8 cellular contexts compared by ENCODE assay signal in genomic region chr5:109409844-109410388, GRCh38. TPM values are rescaled to one million over a fixed set of nuclear protein-coding genes. Genes with fewer than 3 reads are reported as not detected.
DNase-seq lines count a peak whose midpoint lies in the region; ATAC-seq lines count a peak whose summit lies in the region.

TSS of gene PJA2 (minus strand) at chr5:109409974. CDS start at chr5:109383433, 26,541 bp downstream.

- peak; percentile 96 for DNase-seq in CMK (ENCODE audit: low read depth)
- peak; percentile 100 for DNase-seq in HT1080 (ENCODE audit: low read depth)
- DNase-seq in NOMO-1 treated with DMSO at 0.1 percent for 48 hours (lab: John Stamatoyannopoulos, UW; ENCODE audit: unreplicated experiment), result peak; percentile 99
- peak; percentile 88 to 90 for DNase-seq in activated CD8-positive, alpha-beta memory T cell treated with anti-CD3 and anti-CD28 coated beads for 4 hours (ENCODE audit: low read depth in 2 of 2)
- DNase-seq in effector memory CD4-positive, alpha-beta T cell, result peak; percentile 93 to 94 (median 94)
- peak; percentile 100 for DNase-seq in lung microvascular endothelial cell (ENCODE audit: low read depth in 2 of 2)
- DNase-seq in stimulated activated CD4-positive, alpha-beta T cell treated with anti-CD3 and anti-CD28 coated beads, TNF-alpha, amount 100 ng/mL, for 48 hours (ENCODE audit: low read depth in 3 of 3), result peak; percentile 91 to 95 (median 95)

- peak; percentile 86 for ATAC-seq in GM21360 (IDR thresholded peaks at IDR 0.05; ENCODE audit: unreplicated experiment)

- peak within 1 kb of the TSS; percentile 99 for H3K27ac ChIP-seq in effector memory CD4-positive, alpha-beta T cell (ENCODE audit: insufficient read depth, low read length, poor library complexity, severe bottlenecking)

- no peaks in the 10 kb centered on the region for H3K36me3 ChIP-seq in effector memory CD4-positive, alpha-beta T cell (ENCODE audit: control insufficient read depth, insufficient read depth, low read length)

- peak within 1 kb of the TSS; percentile 90 for H3K4me3 ChIP-seq in effector memory CD4-positive, alpha-beta T cell (ENCODE audit: insufficient read depth, low read depth, low read length, poor library complexity, severe bottlenecking)

- no peaks in the 10 kb centered on the region for H3K9me3 ChIP-seq in effector memory CD4-positive, alpha-beta T cell (ENCODE audit: control insufficient read depth, low read length)

- H3K27me3 ChIP-seq in effector memory CD4-positive, alpha-beta T cell (replicated peaks; ENCODE audit: control insufficient read depth, insufficient read depth, low read length, poor library complexity, severe bottlenecking), result no peaks in the 10 kb centered on the region

- H3K4me1 ChIP-seq in effector memory CD4-positive, alpha-beta T cell (ENCODE audit: control insufficient read depth, insufficient read depth, low read length, poor library complexity, severe bottlenecking), result peaks cover 15% of the 10 kb centered on the region

RNA-seq across cellular contexts. Expression of gene PJA2, which starts in this region (rescaled TPM):
- 21.7 and 26.2 TPM in 2 replicates for total RNA-seq in HT1080 (2014; rRNA removed; shearing (Covaris generic))
- polyA plus RNA-seq in HT1080 (2015; cell fraction: cytosol; rRNA removed), result 42.8 and 58.1 TPM in 2 replicates
- polyA plus RNA-seq in HT1080 (2015; cell fraction: nucleus; rRNA removed), result 87.6 and 92.3 TPM in 2 replicates
- 47.3 and 70.6 TPM in 2 replicates for total RNA-seq in lung microvascular endothelial cell

Comparison
In these comparisons a context has a peak if more than half of its experiments do, and no peak if none do; other contexts are left out.
1. Peak in every context shown above with its lines: DNase-seq, ATAC-seq, H3K4me3 ChIP-seq and H3K27ac ChIP-seq.